10 cellular contexts compared by ENCODE assay signal in genomic region chr6:34484899-34485298, GRCh38. TPM values are rescaled to one million over a fixed set of nuclear protein-coding genes. Genes with fewer than 3 reads are reported as not detected.
A peak's percentile ranks its signal among the peaks of the same experiment; 100 is the strongest.
DNase-seq lines count a peak whose midpoint lies in the region; ATAC-seq lines count a peak whose summit lies in the region.
"Had no signal": no experiment of that assay in that cellular context is flagged by ENCODE, and none has a peak within 500 bp of the region (broad histone marks: within the 10 kb centered on the region; RNA-seq: fewer than 3 reads in every experiment).

No MANE protein-coding gene starts in this region.

- H3K79me2 ChIP-seq in trophoblast cell (ENCODE audit: control insufficient read depth, insufficient read depth, low read length, poor library complexity), result no peaks in the 10 kb centered on the region

- peaks cover 0 to 1% of the 10 kb centered on the region in 2 donors for H3K27me3 Mint-ChIP-seq in CD8-positive, alpha-beta memory T cell
- no peaks in the 10 kb centered on the region for H3K27me3 Mint-ChIP-seq in activated T-cell treated with anti-CD3 and anti-CD28 coated beads, Interleukin-2, amount 50 U/mL, for 4 hours (ENCODE audit: low read depth)

- H3K79me1 ChIP-seq in trophoblast cell (ENCODE audit: low read length), result no peaks in the 10 kb centered on the region

- no peak overlapping the region for H2BK12ac ChIP-seq in trophoblast cell (ENCODE audit: low read length)

- no peak overlapping the region for H3K27ac ChIP-seq in CD8-positive, alpha-beta memory T cell (ENCODE audit: low read depth, low read length)
- no peak overlapping the region for H3K27ac ChIP-seq in trophoblast cell (ENCODE audit: low read depth, low read length)

- no peak overlapping the region for H2AFZ ChIP-seq in trophoblast cell (ENCODE audit: insufficient read depth, low read length, poor library complexity)

- no peak overlapping the region for H4K91ac ChIP-seq in trophoblast cell (ENCODE audit: low read depth, low read length)

- H2AK5ac ChIP-seq in trophoblast cell (ENCODE audit: low read length), result no peak overlapping the region

- DNase-seq in CD8-positive, alpha-beta memory T cell, result peak; percentile 10 to 83 (median 56)
- peak; percentile 70 for DNase-seq in NCI-H510A treated with DMSO at 0.1 percent for 48 hours (lab: John Stamatoyannopoulos, UW)
- DNase-seq in activated T-cell treated with anti-CD3 and anti-CD28 coated beads, Interleukin-2, amount 50 U/mL, for 4 hours, result peak; percentile 59
- no peak for DNase-seq in trophoblast cell
- no peak for DNase-seq in ecto neural progenitor cell (ENCODE audit: low spot score)
- DNase-seq in cerebellar cortex (ENCODE audit: low spot score), result no peak
- no peak for DNase-seq in CD1c-positive myeloid dendritic cell (ENCODE audit: extremely low spot score)
- DNase-seq: DMS153 had no signal

- no peaks in the 10 kb centered on the region for H3K36me3 Mint-ChIP-seq in CD8-positive, alpha-beta memory T cell
- H3K36me3 Mint-ChIP-seq in activated T-cell treated with anti-CD3 and anti-CD28 coated beads, Interleukin-2, amount 50 U/mL, for 4 hours (ENCODE audit: insufficient read depth), result no peaks in the 10 kb centered on the region

- peak overlapping the region; percentile 19 to 86 (median 80) for H3K4me3 Mint-ChIP-seq in CD8-positive, alpha-beta memory T cell
- H3K4me3 Mint-ChIP-seq in activated T-cell treated with anti-CD3 and anti-CD28 coated beads, Interleukin-2, amount 50 U/mL, for 4 hours, result peak overlapping the region; percentile 61

- H3K18ac ChIP-seq in trophoblast cell (ENCODE audit: low read length), result no peak overlapping the region

- WGBS in trophoblast cell (ENCODE audit: extremely low coverage, insufficient coverage, insufficient read length), result no CpG with 5 or more reads among the region's 7 CpGs

- no peaks in the 10 kb centered on the region for H3K27me3 ChIP-seq in CD8-positive, alpha-beta memory T cell (ENCODE audit: insufficient read depth, low read length, poor library complexity, severe bottlenecking)
- no peaks in the 10 kb centered on the region for H3K27me3 ChIP-seq in trophoblast cell (ENCODE audit: insufficient read depth, low read length)

- H3K23ac ChIP-seq in trophoblast cell (ENCODE audit: low read length), result peak overlapping the region; percentile 53

- no peaks in the 10 kb centered on the region for H3K9me3 ChIP-seq in CD8-positive, alpha-beta memory T cell (ENCODE audit: low read length)
- H3K9me3 ChIP-seq in trophoblast cell (ENCODE audit: insufficient read depth, low read depth, low read length), result peaks cover 1% of the 10 kb centered on the region

- H3K4me1 Mint-ChIP-seq in CD8-positive, alpha-beta memory T cell, result peaks cover 37 to 50% (median 39%) of the 10 kb centered on the region in 3 donors
- peaks cover 31% of the 10 kb centered on the region for H3K4me1 Mint-ChIP-seq in activated T-cell treated with anti-CD3 and anti-CD28 coated beads, Interleukin-2, amount 50 U/mL, for 4 hours (ENCODE audit: low read depth)

- no peak overlapping the region for H3K9ac ChIP-seq in trophoblast cell (ENCODE audit: low read length)

- CTCF ChIA-PET in CD8-positive, alpha-beta memory T cell (lab: Charles Lee), result no interaction called here

- H3K14ac ChIP-seq in trophoblast cell (ENCODE audit: low read length), result no peak overlapping the region

- ATAC-seq in activated T-cell treated with anti-CD3 and anti-CD28 coated beads, Interleukin-2, amount 50 U/mL, for 4 hours, result peak; percentile 95 to 97
- no peak for ATAC-seq in HG02870 (IDR thresholded peaks at IDR 0.05; ENCODE audit: unreplicated experiment)

- H3K4ac ChIP-seq in trophoblast cell (ENCODE audit: low read depth, low read length), result no peak overlapping the region

- POLR2A ChIA-PET in CD8-positive, alpha-beta memory T cell (lab: Charles Lee), result interaction anchor here (0.6 kb wide), 1 partner anchor 8 kb away, joined by 3 read pairs; no protein-coding TSS in a partner anchor

- no peak overlapping the region for H2BK5ac ChIP-seq in trophoblast cell (ENCODE audit: low read depth, low read length, poor library complexity)

- peaks cover 28% of the 10 kb centered on the region for H3K4me1 ChIP-seq in CD8-positive, alpha-beta memory T cell (ENCODE audit: insufficient read depth, low read length)
- H3K4me1 ChIP-seq in trophoblast cell (ENCODE audit: control insufficient read depth in 1 of 2, insufficient read depth in 2 of 2, low read length in 2 of 2), result no peaks in the 10 kb centered on the region

- H3K9me3 Mint-ChIP-seq in CD8-positive, alpha-beta memory T cell, result no peaks in the 10 kb centered on the region
- H3K9me3 Mint-ChIP-seq in activated T-cell treated with anti-CD3 and anti-CD28 coated beads, Interleukin-2, amount 50 U/mL, for 4 hours, result no peaks in the 10 kb centered on the region

- H2BK120ac ChIP-seq in trophoblast cell (ENCODE audit: insufficient read depth, low read length, poor library complexity), result no peak overlapping the region

- peak overlapping the region; percentile 65 to 96 (median 88) for H3K27ac Mint-ChIP-seq in CD8-positive, alpha-beta memory T cell

- H3K36me3 ChIP-seq in CD8-positive, alpha-beta memory T cell (ENCODE audit: insufficient read depth, low read length), result no peaks in the 10 kb centered on the region
- H3K36me3 ChIP-seq in trophoblast cell (ENCODE audit: control insufficient read depth in 1 of 2, insufficient read depth in 2 of 2, low read length in 2 of 2), result no peaks in the 10 kb centered on the region

- H3K4me2 ChIP-seq in trophoblast cell (ENCODE audit: low read length), result no peak overlapping the region

- no peak overlapping the region for H4K8ac ChIP-seq in trophoblast cell (ENCODE audit: low read depth, low read length)

- no peak overlapping the region for H3K4me3 ChIP-seq in CD8-positive, alpha-beta memory T cell (ENCODE audit: low read length)
- no peak overlapping the region for H3K4me3 ChIP-seq in trophoblast cell (ENCODE audit: low read depth, low read length)

- H4K12ac ChIP-seq in trophoblast cell (ENCODE audit: low read depth, low read length), result no peak overlapping the region

RNA-seq across cellular contexts. Expression of gene PACSIN1, which starts 19.0 kb away (rescaled TPM):
- total RNA-seq in CD8-positive, alpha-beta memory T cell, result under 1 TPM; 0.64 to 0.70 TPM
- 5.6 TPM for polyA plus RNA-seq in CD8-positive, alpha-beta memory T cell
- under 1 TPM in 1 of 3 donors, not detected in 2; 0.05 TPM for total RNA-seq in activated T-cell treated with anti-CD3 and anti-CD28 coated beads, Interleukin-2, amount 50 U/mL, for 4 hours
- polyA plus RNA-seq in trophoblast cell (2013), result 0.05 and 0.08 TPM in 2 replicates
- total RNA-seq: LHCN-M2 had no signal

RNA-seq across cellular contexts. Expression of gene RPS10, which starts 59.0 kb away (rescaled TPM):
- total RNA-seq in CD8-positive, alpha-beta memory T cell, result 1,000 to 10,000 TPM; 1,999 to 2,032 TPM
- 1,462 TPM for polyA plus RNA-seq in CD8-positive, alpha-beta memory T cell
- 1,000 to 10,000 TPM; 2,110 to 2,267 (median 2,151) TPM for total RNA-seq in activated T-cell treated with anti-CD3 and anti-CD28 coated beads, Interleukin-2, amount 50 U/mL, for 4 hours
- 1,291 and 1,293 TPM in 2 replicates for polyA plus RNA-seq in trophoblast cell (2013)

Comparison
In these comparisons a context has a peak if more than half of its experiments do, and no peak if none do; other contexts are left out.
1. DNase-seq: peak in CD8-positive, alpha-beta memory T cell (5 of 5), NCI-H510A treated with DMSO at 0.1 percent for 48 hours (single experiment) and activated T-cell treated with anti-CD3 and anti-CD28 coated beads, Interleukin-2, amount 50 U/mL, for 4 hours (single experiment); none in trophoblast cell (0 of 2), ecto neural progenitor cell (single experiment), cerebellar cortex (single experiment) and CD1c-positive myeloid dendritic cell (single experiment).